In genomic region chr3:177729939-177730700, GRCh38 we compare ENCODE assay signal across 2 cellular contexts.
TF ChIP-seq lines count a peak whose summit lies in the region.

No MANE protein-coding gene starts in this region.

TF ChIP-seq in IMR-90, 13 proteins besides CTCF, POLR2A, EP300 and RAD21 (continued from another document):
- TF ChIP-seq ELK1 (IDR thresholded peaks at IDR 0.05; ENCODE audit: borderline replicate concordance, low read depth, low read length): no peak

TF ChIP-seq in SK-N-SH treated with all-trans-retinoic acid at 6 μM for 48 hours, 23 proteins besides CTCF, POLR2A, EP300 and RAD21 (continued from another document):
- TF ChIP-seq RARB (CRISPR knock-in tag; IDR thresholded peaks at IDR 0.05) (no peak), ISL1 (CRISPR knock-in tag; IDR thresholded peaks at IDR 0.05) (peak; percentile 58), ZC3H10 (CRISPR knock-in tag; IDR thresholded peaks at IDR 0.05) (no peak), ZFP3 (CRISPR knock-in tag; IDR thresholded peaks at IDR 0.05) (peak; percentile 57; the same call in 1 of the 2 replicates), PATZ1 (CRISPR knock-in tag; IDR thresholded peaks at IDR 0.05; ENCODE audit: borderline replicate concordance) (no peak), OSR1 (CRISPR knock-in tag; IDR thresholded peaks at IDR 0.05) (no peak), ZNF8 (CRISPR knock-in tag; IDR thresholded peaks at IDR 0.05) (no peak), SNAI2 (CRISPR knock-in tag; IDR thresholded peaks at IDR 0.05) (no peak), PPARA (CRISPR knock-in tag; IDR thresholded peaks at IDR 0.05; ENCODE audit: borderline replicate concordance) (no peak), TCF4 (CRISPR knock-in tag; IDR thresholded peaks at IDR 0.05; ENCODE audit: borderline replicate concordance) (peak; percentile 33; the same call in 1 of the 2 replicates), ARNTL (CRISPR knock-in tag; IDR thresholded peaks at IDR 0.05; ENCODE audit: borderline replicate concordance, low read depth) (no peak), ZNF70 (CRISPR knock-in tag; IDR thresholded peaks at IDR 0.05) (no peak), BACH2 (CRISPR knock-in tag; IDR thresholded peaks at IDR 0.05; ENCODE audit: borderline replicate concordance) (no peak), GLIS3 (CRISPR knock-in tag; IDR thresholded peaks at IDR 0.05) (0 out of 2 replicates have a peak, but pooled peaks have one; percentile 48)
- TF ChIP-seq, protein P1, sequence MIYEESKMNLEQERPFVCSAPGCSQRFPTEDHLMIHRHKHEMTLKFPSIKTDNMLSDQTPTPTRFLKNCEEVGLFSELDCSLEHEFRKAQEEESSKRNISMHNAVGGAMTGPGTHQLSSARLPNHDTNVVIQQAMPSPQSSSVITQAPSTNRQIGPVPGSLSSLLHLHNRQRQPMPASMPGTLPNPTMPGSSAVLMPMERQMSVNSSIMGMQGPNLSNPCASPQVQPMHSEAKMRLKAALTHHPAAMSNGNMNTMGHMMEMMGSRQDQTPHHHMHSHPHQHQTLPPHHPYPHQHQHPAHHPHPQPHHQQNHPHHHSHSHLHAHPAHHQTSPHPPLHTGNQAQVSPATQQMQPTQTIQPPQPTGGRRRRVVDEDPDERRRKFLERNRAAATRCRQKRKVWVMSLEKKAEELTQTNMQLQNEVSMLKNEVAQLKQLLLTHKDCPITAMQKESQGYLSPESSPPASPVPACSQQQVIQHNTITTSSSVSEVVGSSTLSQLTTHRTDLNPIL (CRISPR knock-in tag; IDR thresholded peaks at IDR 0.05; ENCODE audit: low read depth): no peak
- TF ChIP-seq, protein P2, sequence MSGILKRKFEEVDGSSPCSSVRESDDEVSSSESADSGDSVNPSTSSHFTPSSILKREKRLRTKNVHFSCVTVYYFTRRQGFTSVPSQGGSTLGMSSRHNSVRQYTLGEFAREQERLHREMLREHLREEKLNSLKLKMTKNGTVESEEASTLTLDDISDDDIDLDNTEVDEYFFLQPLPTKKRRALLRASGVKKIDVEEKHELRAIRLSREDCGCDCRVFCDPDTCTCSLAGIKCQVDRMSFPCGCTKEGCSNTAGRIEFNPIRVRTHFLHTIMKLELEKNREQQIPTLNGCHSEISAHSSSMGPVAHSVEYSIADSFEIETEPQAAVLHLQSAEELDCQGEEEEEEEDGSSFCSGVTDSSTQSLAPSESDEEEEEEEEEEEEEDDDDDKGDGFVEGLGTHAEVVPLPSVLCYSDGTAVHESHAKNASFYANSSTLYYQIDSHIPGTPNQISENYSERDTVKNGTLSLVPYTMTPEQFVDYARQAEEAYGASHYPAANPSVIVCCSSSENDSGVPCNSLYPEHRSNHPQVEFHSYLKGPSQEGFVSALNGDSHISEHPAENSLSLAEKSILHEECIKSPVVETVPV (CRISPR knock-in tag; IDR thresholded peaks at IDR 0.05): no peak
- TF ChIP-seq, protein P3, sequence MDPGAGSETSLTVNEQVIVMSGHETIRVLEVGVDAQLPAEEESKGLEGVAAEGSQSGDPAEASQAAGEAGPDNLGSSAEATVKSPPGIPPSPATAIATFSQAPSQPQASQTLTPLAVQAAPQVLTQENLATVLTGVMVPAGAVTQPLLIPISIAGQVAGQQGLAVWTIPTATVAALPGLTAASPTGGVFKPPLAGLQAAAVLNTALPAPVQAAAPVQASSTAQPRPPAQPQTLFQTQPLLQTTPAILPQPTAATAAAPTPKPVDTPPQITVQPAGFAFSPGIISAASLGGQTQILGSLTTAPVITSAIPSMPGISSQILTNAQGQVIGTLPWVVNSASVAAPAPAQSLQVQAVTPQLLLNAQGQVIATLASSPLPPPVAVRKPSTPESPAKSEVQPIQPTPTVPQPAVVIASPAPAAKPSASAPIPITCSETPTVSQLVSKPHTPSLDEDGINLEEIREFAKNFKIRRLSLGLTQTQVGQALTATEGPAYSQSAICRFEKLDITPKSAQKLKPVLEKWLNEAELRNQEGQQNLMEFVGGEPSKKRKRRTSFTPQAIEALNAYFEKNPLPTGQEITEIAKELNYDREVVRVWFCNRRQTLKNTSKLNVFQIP (CRISPR knock-in tag; IDR thresholded peaks at IDR 0.05; ENCODE audit: borderline replicate concordance, low read depth): no peak
